In genomic region chr11:118081241-118081958, GRCh38 we compare ENCODE assay signal across 1 cellular context.
A peak's percentile ranks its signal among the peaks of the same experiment; 100 is the strongest.
TF ChIP-seq lines count a peak whose summit lies in the region.

No MANE protein-coding gene starts in this region.

TF ChIP-seq in GM12878, 131 proteins besides CTCF, POLR2A, EP300 and RAD21:
- TF ChIP-seq CBFB (IDR thresholded peaks at IDR 0.05; ENCODE audit: low read depth), result no peak
- TF ChIP-seq PAX8 (IDR thresholded peaks at IDR 0.05), result no peak
- TF ChIP-seq WRNIP1 (IDR thresholded peaks at IDR 0.05; ENCODE audit: borderline replicate concordance, low read depth, low read length), result no peak
- no peak for TF ChIP-seq IRF3 (IDR thresholded peaks at IDR 0.05)
- no peak for TF ChIP-seq CHD1 (IDR thresholded peaks at IDR 0.05; ENCODE audit: low read depth, low read length)
- TF ChIP-seq SRF (IDR thresholded peaks at IDR 0.05; ENCODE audit: low read depth in 2 of 2, low read length in 2 of 2), result no peak
- no peak for TF ChIP-seq STAT3 (IDR thresholded peaks at IDR 0.05; ENCODE audit: low read depth, low read length)
- peak; percentile 74; the same call in 1 of the 2 replicates for TF ChIP-seq ZNF24 (IDR thresholded peaks at IDR 0.05)
